21 cellular contexts compared by ENCODE assay signal in genomic region chr3:107443461-107443860, GRCh38.
DNase-seq lines count a peak whose midpoint lies in the region; ATAC-seq, FAIRE-seq and TF ChIP-seq lines count a peak whose summit lies in the region.
"Had no signal": no experiment of that assay in that cellular context is flagged by ENCODE, and none has a peak within 500 bp of the region (broad histone marks: within the 10 kb centered on the region; RNA-seq: fewer than 3 reads in every experiment).

No MANE protein-coding gene starts in this region.

- intact Hi-C loops in sigmoid colon (cut with DNase I), result no loop called here

- 63 to 65% methylated on average over 2 of the region's 2 CpGs for WGBS in sigmoid colon, 2 donors

- peak overlapping the region; percentile 57 for H3K27ac ChIP-seq in VCaP
- H3K27ac ChIP-seq in sigmoid colon, result no peak overlapping the region
- H3K27ac ChIP-seq: BLaER1, C4-2B had no signal

- no peaks in the 10 kb centered on the region for H3K4me1 ChIP-seq in sigmoid colon
- H3K4me1 ChIP-seq: BLaER1, Caco-2 had no signal

- ATAC-seq in GM18873 (IDR thresholded peaks at IDR 0.05; ENCODE audit: low FRiP score, unreplicated experiment), result no peak
- ATAC-seq in GM19452 (IDR thresholded peaks at IDR 0.05; ENCODE audit: unreplicated experiment), result no peak
- ATAC-seq: CD8-positive, alpha-beta T cell; GM23338; HCT116 had no signal

- H3K9me3 ChIP-seq in sigmoid colon, result no peaks in the 10 kb centered on the region
- H3K9me3 ChIP-seq: BLaER1, Caco-2 had no signal

- no peak for TF ChIP-seq POLR2A in sigmoid colon (IDR thresholded peaks at IDR 0.05)

- H3K4me3 ChIP-seq in sigmoid colon, result no peak overlapping the region
- H3K4me3 ChIP-seq: BLaER1, GM23338 had no signal

- no peaks in the 10 kb centered on the region for H3K27me3 ChIP-seq in sigmoid colon
- H3K27me3 ChIP-seq: BLaER1 had no signal

- no peaks in the 10 kb centered on the region for H3K36me3 ChIP-seq in sigmoid colon
- H3K36me3 ChIP-seq: BLaER1 had no signal

- FAIRE-seq in D721Med (lab: Jason Lieb, UNC), result peak; percentile 58
- FAIRE-seq: G401.6, GM12892, GM19239 had no signal

- DNase-seq in NCI-H82 (lab: John Stamatoyannopoulos, UW) (peak; percentile 42), NCI-H82 treated with DMSO at 0.1 percent for 48 hours (lab: John Stamatoyannopoulos, UW; ENCODE audit: unreplicated experiment) (no peak), D721Med (ENCODE audit: insufficient read length, low spot score) (no peak), sigmoid colon (no peak)
- DNase-seq: Caco-2; CD4-positive, CD25-positive, alpha-beta regulatory T cell; CD8-positive, alpha-beta T cell; DMS153; DND-41; H9; HFFc6 had no signal

- TF ChIP-seq CTCF in D721Med (IDR thresholded peaks at IDR 0.05; ENCODE audit: insufficient read depth, missing control alignments), result no peak
- no peak for TF ChIP-seq CTCF in VCaP (conservative IDR thresholded peaks at IDR 0.05)
- TF ChIP-seq CTCF in sigmoid colon (IDR thresholded peaks at IDR 0.05), result no peak

- no peak for TF ChIP-seq EP300 in sigmoid colon (IDR thresholded peaks at IDR 0.05)
